ENCODE assay signal across 1 cellular context in genomic region chr4:35697203-35697736, GRCh38.
TF ChIP-seq lines count a peak whose summit lies in the region.

No MANE protein-coding gene starts in this region.

TF ChIP-seq in SK-N-SH, 30 proteins besides CTCF, POLR2A, EP300 and RAD21 (continued from another document):
- no peak for TF ChIP-seq USF1 (IDR thresholded peaks at IDR 0.05; ENCODE audit: borderline replicate concordance, low read depth)
- TF ChIP-seq, protein P1, sequence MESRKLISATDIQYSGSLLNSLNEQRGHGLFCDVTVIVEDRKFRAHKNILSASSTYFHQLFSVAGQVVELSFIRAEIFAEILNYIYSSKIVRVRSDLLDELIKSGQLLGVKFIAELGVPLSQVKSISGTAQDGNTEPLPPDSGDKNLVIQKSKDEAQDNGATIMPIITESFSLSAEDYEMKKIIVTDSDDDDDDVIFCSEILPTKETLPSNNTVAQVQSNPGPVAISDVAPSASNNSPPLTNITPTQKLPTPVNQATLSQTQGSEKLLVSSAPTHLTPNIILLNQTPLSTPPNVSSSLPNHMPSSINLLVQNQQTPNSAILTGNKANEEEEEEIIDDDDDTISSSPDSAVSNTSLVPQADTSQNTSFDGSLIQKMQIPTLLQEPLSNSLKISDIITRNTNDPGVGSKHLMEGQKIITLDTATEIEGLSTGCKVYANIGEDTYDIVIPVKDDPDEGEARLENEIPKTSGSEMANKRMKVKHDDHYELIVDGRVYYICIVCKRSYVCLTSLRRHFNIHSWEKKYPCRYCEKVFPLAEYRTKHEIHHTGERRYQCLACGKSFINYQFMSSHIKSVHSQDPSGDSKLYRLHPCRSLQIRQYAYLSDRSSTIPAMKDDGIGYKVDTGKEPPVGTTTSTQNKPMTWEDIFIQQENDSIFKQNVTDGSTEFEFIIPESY (IDR thresholded peaks at IDR 0.05; ENCODE audit: borderline replicate concordance, low read depth): no peak
TF ChIP-seq in SK-N-SH: peak in this region for 0.
